ENCODE assay signal across 8 cellular contexts in the genomic region with DNA sequence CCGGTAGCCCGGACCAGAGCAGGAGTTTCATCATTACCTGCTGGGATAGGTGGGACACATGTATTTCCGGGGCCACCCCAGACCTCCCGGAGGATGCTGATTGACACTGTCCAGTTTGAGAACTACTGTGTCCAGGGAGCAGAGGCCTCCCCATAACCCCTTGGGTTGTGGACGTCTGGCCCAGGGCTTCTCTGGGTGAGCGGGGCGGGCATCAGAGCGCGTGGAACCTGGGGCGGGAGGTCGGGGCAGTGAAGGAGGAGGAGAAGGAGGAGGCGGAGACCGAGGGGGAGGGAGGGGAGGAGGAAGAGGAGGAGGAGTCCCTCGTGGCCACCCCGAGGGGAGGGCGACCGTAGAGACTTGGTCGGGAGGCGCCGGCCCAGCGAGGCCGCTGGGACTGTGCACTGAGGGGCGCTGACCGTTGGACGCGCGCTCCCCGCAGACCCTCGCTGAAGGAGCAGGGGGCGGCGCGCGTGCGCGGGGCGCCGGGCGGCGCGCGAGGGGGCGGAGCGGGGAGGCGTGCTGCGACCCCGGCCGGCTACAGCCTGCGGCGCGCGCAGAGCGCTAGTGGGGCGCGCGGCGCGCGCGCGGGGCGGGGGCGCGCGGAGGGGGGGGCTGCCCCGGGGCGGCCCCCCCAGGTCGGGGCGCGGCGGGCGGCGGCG. TPM values are rescaled to one million over a fixed set of nuclear protein-coding genes. Genes with fewer than 3 reads are reported as not detected.
DNase-seq lines count a peak whose midpoint lies in the region; ATAC-seq and TF ChIP-seq lines count a peak whose summit lies in the region.

A gene (plus strand): TSS at position 356 of the 659 bp plus-strand sequence. CDS start 366 bp downstream, outside the sequence.

- no peaks in the 10 kb centered on the region for H3K9me3 Mint-ChIP-seq in neural progenitor cell

- no peaks in the 10 kb centered on the region for H3F3A ChIP-seq in OCI-LY1 (ENCODE audit: insufficient read depth, low read length)
- peaks cover 16% of the 10 kb centered on the region for H3F3A ChIP-seq in neural progenitor cell (ENCODE audit: low read depth)

- H3K27ac ChIP-seq in OCI-LY1 (ENCODE audit: low read depth, low read length, poor library complexity, severe bottlenecking), result no peak within 1 kb of the TSS
- H3K27ac ChIP-seq in neural progenitor cell, result no peak within 1 kb of the TSS
- peak within 1 kb of the TSS; percentile 76 for H3K27ac ChIP-seq in suprapubic skin

- H3K9me2 ChIP-seq in OCI-LY1 (ENCODE audit: low read depth, low read length), result no peaks in the 10 kb centered on the region

- H3K36me3 ChIP-seq in OCI-LY1 (ENCODE audit: insufficient read depth, low read length) (no peaks in the 10 kb centered on the region), neural progenitor cell (no peaks in the 10 kb centered on the region), suprapubic skin (no peaks in the 10 kb centered on the region)

- peak within 1 kb of the TSS; percentile 46 for H3K27ac Mint-ChIP-seq in neural progenitor cell

- H3K9me3 ChIP-seq in OCI-LY1 (ENCODE audit: low read length) (no peaks in the 10 kb centered on the region), neural progenitor cell (ENCODE audit: low read depth) (no peaks in the 10 kb centered on the region), suprapubic skin (no peaks in the 10 kb centered on the region)

- H3K4me1 ChIP-seq in OCI-LY1 (ENCODE audit: insufficient read depth, low read length, severe bottlenecking) (peaks cover 42% of the 10 kb centered on the region), neural progenitor cell (peaks cover 32% of the 10 kb centered on the region), suprapubic skin (peaks cover 22% of the 10 kb centered on the region)

- H3K4me3 ChIP-seq in OCI-LY1 (ENCODE audit: low read depth, low read length, poor library complexity, severe bottlenecking), result peak within 1 kb of the TSS; percentile 92
- H3K4me3 ChIP-seq in fibroblast of the aortic adventitia (ENCODE audit: low read depth, low read length), result peak within 1 kb of the TSS; percentile 66
- H3K4me3 ChIP-seq in neural progenitor cell, result peak within 1 kb of the TSS; percentile 99
- H3K4me3 ChIP-seq in suprapubic skin, result peak within 1 kb of the TSS; percentile 90

- WGBS in suprapubic skin, result 0% methylated on average over 14 of the region's 73 CpGs

- H3K27me3 ChIP-seq in OCI-LY1 (ENCODE audit: insufficient read depth, low read length), result peaks cover 8% of the 10 kb centered on the region; the same call in 1 of the 2 replicates
- peaks cover 21% of the 10 kb centered on the region for H3K27me3 ChIP-seq in neural progenitor cell
- H3K27me3 ChIP-seq in suprapubic skin, result no peaks in the 10 kb centered on the region

- H4K20me1 ChIP-seq in OCI-LY1 (ENCODE audit: insufficient read depth, low read length), result no peaks in the 10 kb centered on the region
- H4K20me1 ChIP-seq in neural progenitor cell (ENCODE audit: low read depth), result peaks cover 31% of the 10 kb centered on the region

- no peak for TF ChIP-seq POLR2A in suprapubic skin (IDR thresholded peaks at IDR 0.05)

- DNase-seq in DMS79 treated with DMSO at 0.1 percent for 48 hours (lab: John Stamatoyannopoulos, UW) (peak; percentile 0), DMS79 (lab: John Stamatoyannopoulos, UW) (no peak), activated T-helper 1 cell treated with Interleukin-2 at 50 U/mL for 16 hours (ENCODE audit: low read depth) (peak; percentile 11), fibroblast of the aortic adventitia (ENCODE audit: low read depth) (peak; percentile 15), neural progenitor cell (ENCODE audit: low spot score) (peak; percentile 90), suprapubic skin (ENCODE audit: low spot score in 2 of 2) (peak; percentile 85 to 86)

- TF ChIP-seq CTCF in OCI-LY1 (IDR thresholded peaks at IDR 0.05; ENCODE audit: low read length) (no peak), fibroblast of the aortic adventitia (IDR thresholded peaks at IDR 0.05; ENCODE audit: insufficient read depth, low read length) (no peak), neural progenitor cell (IDR thresholded peaks at IDR 0.05) (no peak), suprapubic skin (IDR thresholded peaks at IDR 0.05) (no peak)

- peaks cover 37% of the 10 kb centered on the region for H3K4me1 Mint-ChIP-seq in neural progenitor cell

- TF ChIP-seq EP300 in suprapubic skin (IDR thresholded peaks at IDR 0.05), result no peak

- H3K79me2 ChIP-seq in OCI-LY1 (ENCODE audit: insufficient read depth, low read length), result no peaks in the 10 kb centered on the region
- peaks cover 40% of the 10 kb centered on the region for H3K79me2 ChIP-seq in neural progenitor cell (ENCODE audit: low read depth)

- peaks cover 12% of the 10 kb centered on the region for H3K27me3 Mint-ChIP-seq in neural progenitor cell (ENCODE audit: insufficient read depth, low read depth)

- peak within 1 kb of the TSS; percentile 74 for H3K9ac ChIP-seq in OCI-LY1 (ENCODE audit: low read length)
- peak within 1 kb of the TSS; percentile 35 for H3K9ac ChIP-seq in neural progenitor cell

- no peaks in the 10 kb centered on the region for H3K36me3 Mint-ChIP-seq in neural progenitor cell

- H3K4me2 ChIP-seq in OCI-LY1 (ENCODE audit: low read length), result peak within 1 kb of the TSS; percentile 86
- peak within 1 kb of the TSS; percentile 97 for H3K4me2 ChIP-seq in neural progenitor cell

- peak within 1 kb of the TSS; percentile 94 for H3K4me3 Mint-ChIP-seq in neural progenitor cell

- peak; percentile 41 for ATAC-seq in HG03097 (IDR thresholded peaks at IDR 0.05; ENCODE audit: low FRiP score, unreplicated experiment)

- H2AFZ ChIP-seq in OCI-LY1 (ENCODE audit: low read length) (peak within 1 kb of the TSS; percentile 76), neural progenitor cell (replicated peaks) (peak within 1 kb of the TSS; percentile 94)

RNA-seq across cellular contexts. Expression of the gene that starts here (rescaled TPM):
- total RNA-seq in fibroblast of the aortic adventitia (ENCODE audit: low replicate concordance), result 1.3 and 1.6 TPM in 2 replicates
- total RNA-seq in neural progenitor cell (ENCODE audit: low replicate concordance), result 20.8 and 21.4 TPM in 2 replicates
- total RNA-seq in suprapubic skin, result 10 to 100 TPM in 1 of 4 donors, 1 to 10 TPM in 3; 3.6 to 10.9 (median 7.1) TPM
